In the genomic region with DNA sequence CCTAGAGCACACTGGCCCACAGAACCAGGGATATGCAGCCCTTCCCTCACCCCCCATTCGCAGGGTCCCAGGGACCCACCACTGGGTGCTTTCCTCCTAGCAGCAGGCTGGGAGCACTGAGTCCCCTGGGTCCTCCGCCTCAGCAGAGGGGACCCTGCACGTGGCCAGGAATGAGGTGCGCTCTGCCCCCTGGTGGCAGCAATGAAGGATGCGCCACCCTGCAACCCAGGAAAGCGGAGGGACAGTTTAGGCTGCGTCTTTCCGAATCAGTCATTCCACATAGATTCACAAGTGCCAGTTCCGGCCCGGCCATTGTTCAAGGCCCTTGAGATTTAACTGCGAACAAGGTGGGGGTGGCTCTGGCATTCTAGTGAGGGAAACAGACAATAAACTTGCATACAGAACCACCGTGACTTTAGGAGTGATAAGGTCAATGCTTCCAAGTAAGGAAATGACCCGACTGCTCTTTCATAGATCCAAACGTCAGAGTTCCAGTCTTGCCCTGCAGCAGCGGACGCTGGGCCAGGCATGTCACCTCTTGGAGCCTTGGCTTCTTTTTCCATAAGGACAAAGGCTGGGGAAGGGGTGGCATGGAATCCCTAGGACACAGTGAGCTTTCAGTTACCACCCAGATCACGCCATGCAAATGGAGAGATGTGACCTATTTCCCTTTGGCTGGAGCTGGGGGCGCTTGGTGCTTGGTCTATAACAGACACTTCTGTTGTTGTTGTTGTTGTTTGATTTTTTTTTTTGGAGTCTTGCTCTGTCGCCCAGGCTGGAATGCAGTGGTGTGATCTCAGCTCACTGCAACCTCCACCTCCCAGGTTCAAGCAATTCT, we compare ENCODE assay signal across 1 cellular context.
TF ChIP-seq lines count a peak whose summit lies in the region.

No MANE protein-coding gene starts in this region.

TF ChIP-seq in GM12878, 131 proteins besides CTCF, POLR2A, EP300 and RAD21 (continued from another document and continues in another):
- TF ChIP-seq, protein P1, sequence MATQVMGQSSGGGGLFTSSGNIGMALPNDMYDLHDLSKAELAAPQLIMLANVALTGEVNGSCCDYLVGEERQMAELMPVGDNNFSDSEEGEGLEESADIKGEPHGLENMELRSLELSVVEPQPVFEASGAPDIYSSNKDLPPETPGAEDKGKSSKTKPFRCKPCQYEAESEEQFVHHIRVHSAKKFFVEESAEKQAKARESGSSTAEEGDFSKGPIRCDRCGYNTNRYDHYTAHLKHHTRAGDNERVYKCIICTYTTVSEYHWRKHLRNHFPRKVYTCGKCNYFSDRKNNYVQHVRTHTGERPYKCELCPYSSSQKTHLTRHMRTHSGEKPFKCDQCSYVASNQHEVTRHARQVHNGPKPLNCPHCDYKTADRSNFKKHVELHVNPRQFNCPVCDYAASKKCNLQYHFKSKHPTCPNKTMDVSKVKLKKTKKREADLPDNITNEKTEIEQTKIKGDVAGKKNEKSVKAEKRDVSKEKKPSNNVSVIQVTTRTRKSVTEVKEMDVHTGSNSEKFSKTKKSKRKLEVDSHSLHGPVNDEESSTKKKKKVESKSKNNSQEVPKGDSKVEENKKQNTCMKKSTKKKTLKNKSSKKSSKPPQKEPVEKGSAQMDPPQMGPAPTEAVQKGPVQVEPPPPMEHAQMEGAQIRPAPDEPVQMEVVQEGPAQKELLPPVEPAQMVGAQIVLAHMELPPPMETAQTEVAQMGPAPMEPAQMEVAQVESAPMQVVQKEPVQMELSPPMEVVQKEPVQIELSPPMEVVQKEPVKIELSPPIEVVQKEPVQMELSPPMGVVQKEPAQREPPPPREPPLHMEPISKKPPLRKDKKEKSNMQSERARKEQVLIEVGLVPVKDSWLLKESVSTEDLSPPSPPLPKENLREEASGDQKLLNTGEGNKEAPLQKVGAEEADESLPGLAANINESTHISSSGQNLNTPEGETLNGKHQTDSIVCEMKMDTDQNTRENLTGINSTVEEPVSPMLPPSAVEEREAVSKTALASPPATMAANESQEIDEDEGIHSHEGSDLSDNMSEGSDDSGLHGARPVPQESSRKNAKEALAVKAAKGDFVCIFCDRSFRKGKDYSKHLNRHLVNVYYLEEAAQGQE (IDR thresholded peaks at IDR 0.05; ENCODE audit: low read depth, low read length): no peak
- TF ChIP-seq HDGF (IDR thresholded peaks at IDR 0.05) (no peak), FOS (IDR thresholded peaks at IDR 0.05; ENCODE audit: borderline replicate concordance, extremely low read depth, insufficient read length) (no peak), PML (IDR thresholded peaks at IDR 0.05; ENCODE audit: low read length) (no peak), ESRRA (IDR thresholded peaks at IDR 0.05; ENCODE audit: low read length) (no peak), YBX1 (IDR thresholded peaks at IDR 0.05) (no peak), CHD2 (IDR thresholded peaks at IDR 0.05; ENCODE audit: borderline replicate concordance, low read depth, low read length) (no peak), CBX3 (IDR thresholded peaks at IDR 0.05; ENCODE audit: borderline replicate concordance, low read depth) (no peak), CREM (IDR thresholded peaks at IDR 0.05; ENCODE audit: low read depth) (no peak), TAF1 (IDR thresholded peaks at IDR 0.05; ENCODE audit: borderline replicate concordance, low read depth, low read length) (no peak), GATAD2B (conservative IDR thresholded peaks at IDR 0.05; ENCODE audit: low read depth) (no peak), MEF2B (IDR thresholded peaks at IDR 0.05; ENCODE audit: partially characterized antibody, poor library complexity, severe bottlenecking) (peak; percentile 90), ASH2L (IDR thresholded peaks at IDR 0.05; ENCODE audit: borderline replicate concordance, low read depth) (no peak), DPF2 (IDR thresholded peaks at IDR 0.05) (0 out of 2 replicates have a peak, but pooled peaks have one; percentile 16), CEBPB (IDR thresholded peaks at IDR 0.05; ENCODE audit: borderline replicate concordance in 1 of 2, low read depth in 2 of 2, low read length in 2 of 2) (no peak), TARDBP (IDR thresholded peaks at IDR 0.05; ENCODE audit: borderline replicate concordance) (no peak), NR2C2 (IDR thresholded peaks at IDR 0.05; ENCODE audit: borderline replicate concordance, control insufficient read depth, insufficient read length, low read depth) (no peak), SMAD5 (IDR thresholded peaks at IDR 0.05; ENCODE audit: low read depth) (no peak), JUND (IDR thresholded peaks at IDR 0.05; ENCODE audit: low read depth, low read length) (no peak), HCFC1 (IDR thresholded peaks at IDR 0.05; ENCODE audit: low read length) (no peak), FOXM1 (IDR thresholded peaks at IDR 0.05; ENCODE audit: low read depth, low read length) (no peak), ZBED1 (IDR thresholded peaks at IDR 0.05; ENCODE audit: borderline replicate concordance) (no peak), ZNF24 (IDR thresholded peaks at IDR 0.05) (peak; percentile 87), SMARCA5 (IDR thresholded peaks at IDR 0.05) (no peak), KDM1A (IDR thresholded peaks at IDR 0.05; ENCODE audit: borderline replicate concordance) (no peak), RELA (IDR thresholded peaks at IDR 0.05; ENCODE audit: borderline replicate concordance, partially characterized antibody) (peak; percentile 74), RFX5 (IDR thresholded peaks at IDR 0.05; ENCODE audit: low read depth, low read length) (no peak), HDAC6 (IDR thresholded peaks at IDR 0.05; ENCODE audit: unreplicated experiment) (no peak), FOXK2 (IDR thresholded peaks at IDR 0.05) (no peak), RCOR1 (conservative IDR thresholded peaks at IDR 0.05; ENCODE audit: low read depth, low read length) (no peak), CHD1 (IDR thresholded peaks at IDR 0.05; ENCODE audit: low read depth, low read length) (no peak), BACH1 (IDR thresholded peaks at IDR 0.05; ENCODE audit: borderline replicate concordance) (no peak), EZH2 (IDR thresholded peaks at IDR 0.05; ENCODE audit: borderline replicate concordance, control insufficient read depth, low read depth, low read length) (no peak), CBFB (IDR thresholded peaks at IDR 0.05; ENCODE audit: low read depth) (no peak), GABPA (IDR thresholded peaks at IDR 0.05; ENCODE audit: low read depth) (no peak), KAT2A (conservative IDR thresholded peaks at IDR 0.05; ENCODE audit: control insufficient read depth, low read depth, low read length) (no peak), SREBF2 (IDR thresholded peaks at IDR 0.05; ENCODE audit: low read length) (no peak)
- TF ChIP-seq, protein P2, sequence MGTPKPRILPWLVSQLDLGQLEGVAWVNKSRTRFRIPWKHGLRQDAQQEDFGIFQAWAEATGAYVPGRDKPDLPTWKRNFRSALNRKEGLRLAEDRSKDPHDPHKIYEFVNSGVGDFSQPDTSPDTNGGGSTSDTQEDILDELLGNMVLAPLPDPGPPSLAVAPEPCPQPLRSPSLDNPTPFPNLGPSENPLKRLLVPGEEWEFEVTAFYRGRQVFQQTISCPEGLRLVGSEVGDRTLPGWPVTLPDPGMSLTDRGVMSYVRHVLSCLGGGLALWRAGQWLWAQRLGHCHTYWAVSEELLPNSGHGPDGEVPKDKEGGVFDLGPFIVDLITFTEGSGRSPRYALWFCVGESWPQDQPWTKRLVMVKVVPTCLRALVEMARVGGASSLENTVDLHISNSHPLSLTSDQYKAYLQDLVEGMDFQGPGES (IDR thresholded peaks at IDR 0.05): no peak
- TF ChIP-seq, protein P3, sequence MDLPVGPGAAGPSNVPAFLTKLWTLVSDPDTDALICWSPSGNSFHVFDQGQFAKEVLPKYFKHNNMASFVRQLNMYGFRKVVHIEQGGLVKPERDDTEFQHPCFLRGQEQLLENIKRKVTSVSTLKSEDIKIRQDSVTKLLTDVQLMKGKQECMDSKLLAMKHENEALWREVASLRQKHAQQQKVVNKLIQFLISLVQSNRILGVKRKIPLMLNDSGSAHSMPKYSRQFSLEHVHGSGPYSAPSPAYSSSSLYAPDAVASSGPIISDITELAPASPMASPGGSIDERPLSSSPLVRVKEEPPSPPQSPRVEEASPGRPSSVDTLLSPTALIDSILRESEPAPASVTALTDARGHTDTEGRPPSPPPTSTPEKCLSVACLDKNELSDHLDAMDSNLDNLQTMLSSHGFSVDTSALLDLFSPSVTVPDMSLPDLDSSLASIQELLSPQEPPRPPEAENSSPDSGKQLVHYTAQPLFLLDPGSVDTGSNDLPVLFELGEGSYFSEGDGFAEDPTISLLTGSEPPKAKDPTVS (IDR thresholded peaks at IDR 0.05; ENCODE audit: low read depth, low read length): no peak
- TF ChIP-seq, protein P4, sequence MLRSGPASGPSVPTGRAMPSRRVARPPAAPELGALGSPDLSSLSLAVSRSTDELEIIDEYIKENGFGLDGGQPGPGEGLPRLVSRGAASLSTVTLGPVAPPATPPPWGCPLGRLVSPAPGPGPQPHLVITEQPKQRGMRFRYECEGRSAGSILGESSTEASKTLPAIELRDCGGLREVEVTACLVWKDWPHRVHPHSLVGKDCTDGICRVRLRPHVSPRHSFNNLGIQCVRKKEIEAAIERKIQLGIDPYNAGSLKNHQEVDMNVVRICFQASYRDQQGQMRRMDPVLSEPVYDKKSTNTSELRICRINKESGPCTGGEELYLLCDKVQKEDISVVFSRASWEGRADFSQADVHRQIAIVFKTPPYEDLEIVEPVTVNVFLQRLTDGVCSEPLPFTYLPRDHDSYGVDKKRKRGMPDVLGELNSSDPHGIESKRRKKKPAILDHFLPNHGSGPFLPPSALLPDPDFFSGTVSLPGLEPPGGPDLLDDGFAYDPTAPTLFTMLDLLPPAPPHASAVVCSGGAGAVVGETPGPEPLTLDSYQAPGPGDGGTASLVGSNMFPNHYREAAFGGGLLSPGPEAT (IDR thresholded peaks at IDR 0.05; ENCODE audit: low read depth): no peak
- TF ChIP-seq, protein P5, sequence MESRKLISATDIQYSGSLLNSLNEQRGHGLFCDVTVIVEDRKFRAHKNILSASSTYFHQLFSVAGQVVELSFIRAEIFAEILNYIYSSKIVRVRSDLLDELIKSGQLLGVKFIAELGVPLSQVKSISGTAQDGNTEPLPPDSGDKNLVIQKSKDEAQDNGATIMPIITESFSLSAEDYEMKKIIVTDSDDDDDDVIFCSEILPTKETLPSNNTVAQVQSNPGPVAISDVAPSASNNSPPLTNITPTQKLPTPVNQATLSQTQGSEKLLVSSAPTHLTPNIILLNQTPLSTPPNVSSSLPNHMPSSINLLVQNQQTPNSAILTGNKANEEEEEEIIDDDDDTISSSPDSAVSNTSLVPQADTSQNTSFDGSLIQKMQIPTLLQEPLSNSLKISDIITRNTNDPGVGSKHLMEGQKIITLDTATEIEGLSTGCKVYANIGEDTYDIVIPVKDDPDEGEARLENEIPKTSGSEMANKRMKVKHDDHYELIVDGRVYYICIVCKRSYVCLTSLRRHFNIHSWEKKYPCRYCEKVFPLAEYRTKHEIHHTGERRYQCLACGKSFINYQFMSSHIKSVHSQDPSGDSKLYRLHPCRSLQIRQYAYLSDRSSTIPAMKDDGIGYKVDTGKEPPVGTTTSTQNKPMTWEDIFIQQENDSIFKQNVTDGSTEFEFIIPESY (IDR thresholded peaks at IDR 0.05): no peak
- TF ChIP-seq, protein P6, sequence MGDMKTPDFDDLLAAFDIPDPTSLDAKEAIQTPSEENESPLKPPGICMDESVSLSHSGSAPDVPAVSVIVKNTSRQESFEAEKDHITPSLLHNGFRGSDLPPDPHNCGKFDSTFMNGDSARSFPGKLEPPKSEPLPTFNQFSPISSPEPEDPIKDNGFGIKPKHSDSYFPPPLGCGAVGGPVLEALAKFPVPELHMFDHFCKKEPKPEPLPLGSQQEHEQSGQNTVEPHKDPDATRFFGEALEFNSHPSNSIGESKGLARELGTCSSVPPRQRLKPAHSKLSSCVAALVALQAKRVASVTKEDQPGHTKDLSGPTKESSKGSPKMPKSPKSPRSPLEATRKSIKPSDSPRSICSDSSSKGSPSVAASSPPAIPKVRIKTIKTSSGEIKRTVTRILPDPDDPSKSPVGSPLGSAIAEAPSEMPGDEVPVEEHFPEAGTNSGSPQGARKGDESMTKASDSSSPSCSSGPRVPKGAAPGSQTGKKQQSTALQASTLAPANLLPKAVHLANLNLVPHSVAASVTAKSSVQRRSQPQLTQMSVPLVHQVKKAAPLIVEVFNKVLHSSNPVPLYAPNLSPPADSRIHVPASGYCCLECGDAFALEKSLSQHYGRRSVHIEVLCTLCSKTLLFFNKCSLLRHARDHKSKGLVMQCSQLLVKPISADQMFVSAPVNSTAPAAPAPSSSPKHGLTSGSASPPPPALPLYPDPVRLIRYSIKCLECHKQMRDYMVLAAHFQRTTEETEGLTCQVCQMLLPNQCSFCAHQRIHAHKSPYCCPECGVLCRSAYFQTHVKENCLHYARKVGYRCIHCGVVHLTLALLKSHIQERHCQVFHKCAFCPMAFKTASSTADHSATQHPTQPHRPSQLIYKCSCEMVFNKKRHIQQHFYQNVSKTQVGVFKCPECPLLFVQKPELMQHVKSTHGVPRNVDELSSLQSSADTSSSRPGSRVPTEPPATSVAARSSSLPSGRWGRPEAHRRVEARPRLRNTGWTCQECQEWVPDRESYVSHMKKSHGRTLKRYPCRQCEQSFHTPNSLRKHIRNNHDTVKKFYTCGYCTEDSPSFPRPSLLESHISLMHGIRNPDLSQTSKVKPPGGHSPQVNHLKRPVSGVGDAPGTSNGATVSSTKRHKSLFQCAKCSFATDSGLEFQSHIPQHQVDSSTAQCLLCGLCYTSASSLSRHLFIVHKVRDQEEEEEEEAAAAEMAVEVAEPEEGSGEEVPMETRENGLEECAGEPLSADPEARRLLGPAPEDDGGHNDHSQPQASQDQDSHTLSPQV (IDR thresholded peaks at IDR 0.05): 0 out of 2 replicates have a peak, but pooled peaks have one; percentile 59
- TF ChIP-seq, protein P7, sequence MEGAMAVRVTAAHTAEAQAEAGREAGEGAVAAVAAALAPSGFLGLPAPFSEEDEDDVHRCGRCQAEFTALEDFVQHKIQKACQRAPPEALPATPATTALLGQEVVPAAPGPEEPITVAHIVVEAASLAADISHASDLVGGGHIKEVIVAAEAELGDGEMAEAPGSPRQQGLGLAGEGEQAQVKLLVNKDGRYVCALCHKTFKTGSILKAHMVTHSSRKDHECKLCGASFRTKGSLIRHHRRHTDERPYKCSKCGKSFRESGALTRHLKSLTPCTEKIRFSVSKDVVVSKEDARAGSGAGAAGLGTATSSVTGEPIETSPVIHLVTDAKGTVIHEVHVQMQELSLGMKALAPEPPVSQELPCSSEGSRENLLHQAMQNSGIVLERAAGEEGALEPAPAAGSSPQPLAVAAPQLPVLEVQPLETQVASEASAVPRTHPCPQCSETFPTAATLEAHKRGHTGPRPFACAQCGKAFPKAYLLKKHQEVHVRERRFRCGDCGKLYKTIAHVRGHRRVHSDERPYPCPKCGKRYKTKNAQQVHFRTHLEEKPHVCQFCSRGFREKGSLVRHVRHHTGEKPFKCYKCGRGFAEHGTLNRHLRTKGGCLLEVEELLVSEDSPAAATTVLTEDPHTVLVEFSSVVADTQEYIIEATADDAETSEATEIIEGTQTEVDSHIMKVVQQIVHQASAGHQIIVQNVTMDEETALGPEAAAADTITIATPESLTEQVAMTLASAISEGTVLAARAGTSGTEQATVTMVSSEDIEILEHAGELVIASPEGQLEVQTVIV (IDR thresholded peaks at IDR 0.05; ENCODE audit: borderline replicate concordance, partially characterized antibody): no peak
- TF ChIP-seq, protein P8, sequence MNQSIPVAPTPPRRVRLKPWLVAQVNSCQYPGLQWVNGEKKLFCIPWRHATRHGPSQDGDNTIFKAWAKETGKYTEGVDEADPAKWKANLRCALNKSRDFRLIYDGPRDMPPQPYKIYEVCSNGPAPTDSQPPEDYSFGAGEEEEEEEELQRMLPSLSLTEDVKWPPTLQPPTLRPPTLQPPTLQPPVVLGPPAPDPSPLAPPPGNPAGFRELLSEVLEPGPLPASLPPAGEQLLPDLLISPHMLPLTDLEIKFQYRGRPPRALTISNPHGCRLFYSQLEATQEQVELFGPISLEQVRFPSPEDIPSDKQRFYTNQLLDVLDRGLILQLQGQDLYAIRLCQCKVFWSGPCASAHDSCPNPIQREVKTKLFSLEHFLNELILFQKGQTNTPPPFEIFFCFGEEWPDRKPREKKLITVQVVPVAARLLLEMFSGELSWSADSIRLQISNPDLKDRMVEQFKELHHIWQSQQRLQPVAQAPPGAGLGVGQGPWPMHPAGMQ (IDR thresholded peaks at IDR 0.05; ENCODE audit: borderline replicate concordance): no peak
